Comparison of ENCODE assay signal across 28 cellular contexts in the genomic region with DNA sequence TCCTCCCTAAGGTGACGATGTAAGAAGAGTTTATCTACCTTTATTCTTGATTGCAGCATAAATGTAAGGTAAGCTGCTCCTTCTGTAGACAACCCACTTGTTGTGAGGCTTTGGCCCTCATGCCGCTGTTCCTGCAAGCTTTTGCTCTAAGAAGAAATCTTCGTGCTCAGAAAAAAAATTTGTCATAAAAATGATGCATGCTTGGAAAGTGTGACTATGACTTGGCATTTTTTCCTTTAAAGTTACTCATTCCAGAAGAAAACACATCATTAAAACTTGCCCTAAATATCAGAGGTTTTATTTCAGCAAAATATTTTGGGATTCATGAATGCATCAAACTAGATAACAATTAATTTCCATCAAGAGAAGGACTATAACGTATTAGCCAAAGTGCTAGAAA. TPM values are rescaled to one million over a fixed set of nuclear protein-coding genes. Genes with fewer than 3 reads are reported as not detected.
DNase-seq lines count a peak whose midpoint lies in the region; ATAC-seq, FAIRE-seq and TF ChIP-seq lines count a peak whose summit lies in the region.
"Had no signal": no experiment of that assay in that cellular context is flagged by ENCODE, and none has a peak within 500 bp of the region (broad histone marks: within the 10 kb centered on the region; RNA-seq: fewer than 3 reads in every experiment).

No MANE protein-coding gene starts in this region.

- H3K36me3 ChIP-seq in astrocyte (ENCODE audit: insufficient read depth, low read length) (no peaks in the 10 kb centered on the region), uterus (no peaks in the 10 kb centered on the region), Peyer's patch (no peaks in the 10 kb centered on the region)
- H3K36me3 ChIP-seq: upper lobe of left lung had no signal

- no peak overlapping the region for H3K4me3 Mint-ChIP-seq in astrocyte (ENCODE audit: unreplicated experiment)
- H3K4me3 Mint-ChIP-seq: activated CD8-positive, alpha-beta memory T cell treated with anti-CD3 and anti-CD28 coated beads, Interleukin-2, amount 10 ng/mL, durations not matched to agents 7 days and 5 days; activated naive CD8-positive, alpha-beta T cell treated with anti-CD3 and anti-CD28 coated beads, Interleukin-2, amount 50 U/mL, for 24 hours; brain; CD14-positive monocyte; memory B cell; stimulated activated effector memory CD8-positive, alpha-beta T cell treated with anti-CD3 and anti-CD28 coated beads, Interleukin-12 subunit alpha, Interleukin-12 subunit beta, amount 100 ng/mL, for 72 hours had no signal

- no peaks in the 10 kb centered on the region for H3K9me3 Mint-ChIP-seq in astrocyte (ENCODE audit: unreplicated experiment)
- H3K9me3 Mint-ChIP-seq: activated naive CD8-positive, alpha-beta T cell treated with anti-CD3 and anti-CD28 coated beads, Interleukin-2, amount 50 U/mL, for 24 hours; memory B cell; stimulated activated effector memory CD8-positive, alpha-beta T cell treated with anti-CD3 and anti-CD28 coated beads, Interleukin-12 subunit alpha, Interleukin-12 subunit beta, amount 100 ng/mL, for 72 hours had no signal

- H3K4me3 ChIP-seq in astrocyte (ENCODE audit: insufficient read depth, low read depth, low read length): no peak overlapping the region
- no peak overlapping the region for H3K4me3 ChIP-seq in fibroblast of the aortic adventitia (ENCODE audit: low read depth, low read length)
- no peak overlapping the region for H3K4me3 ChIP-seq in uterus
- H3K4me3 ChIP-seq in Peyer's patch: no peak overlapping the region
- H3K4me3 ChIP-seq: dorsolateral prefrontal cortex, upper lobe of left lung had no signal

- no peak for ATAC-seq in GM21526 (IDR thresholded peaks at IDR 0.05; ENCODE audit: low FRiP score, unreplicated experiment)
- ATAC-seq: activated CD4-positive, CD25-positive, alpha-beta regulatory T cell treated with anti-CD3 and anti-CD28 coated beads, Interleukin-2, amount 50 U/mL, for 24 hours; activated CD8-positive, alpha-beta memory T cell treated with anti-CD3 and anti-CD28 coated beads, Interleukin-2, amount 10 ng/mL, durations not matched to agents 7 days and 5 days; activated naive CD8-positive, alpha-beta T cell treated with anti-CD3 and anti-CD28 coated beads, Interleukin-2, amount 50 U/mL, for 24 hours; left lobe of liver; right cardiac atrium; stimulated activated effector memory CD8-positive, alpha-beta T cell treated with anti-CD3 and anti-CD28 coated beads, Interleukin-12 subunit alpha, Interleukin-12 subunit beta, amount 100 ng/mL, for 72 hours had no signal

- no peak overlapping the region for H3K27ac Mint-ChIP-seq in astrocyte (ENCODE audit: unreplicated experiment)
- H3K27ac Mint-ChIP-seq: activated CD8-positive, alpha-beta memory T cell treated with anti-CD3 and anti-CD28 coated beads, Interleukin-2, amount 10 ng/mL, durations not matched to agents 7 days and 5 days; activated naive CD8-positive, alpha-beta T cell treated with anti-CD3 and anti-CD28 coated beads, Interleukin-2, amount 50 U/mL, for 24 hours; CD14-positive monocyte; memory B cell; stimulated activated effector memory CD8-positive, alpha-beta T cell treated with anti-CD3 and anti-CD28 coated beads, Interleukin-12 subunit alpha, Interleukin-12 subunit beta, amount 100 ng/mL, for 72 hours had no signal

- no peaks in the 10 kb centered on the region for H3K9me3 ChIP-seq in astrocyte (ENCODE audit: insufficient read depth, low read depth, low read length)
- no peaks in the 10 kb centered on the region for H3K9me3 ChIP-seq in uterus
- no peaks in the 10 kb centered on the region for H3K9me3 ChIP-seq in Peyer's patch
- H3K9me3 ChIP-seq: Caco-2, upper lobe of left lung had no signal

- H2AFZ ChIP-seq in astrocyte (ENCODE audit: low read depth, low read length): no peak overlapping the region

- TF ChIP-seq POLR2A in uterus (IDR thresholded peaks at IDR 0.05) (no peak), Peyer's patch (IDR thresholded peaks at IDR 0.05) (no peak)

- H4K20me1 ChIP-seq in astrocyte (ENCODE audit: insufficient read depth, low read length): no peaks in the 10 kb centered on the region

- peak; percentile 30 for DNase-seq in LHCN-M2 (ENCODE audit: low read depth)
- DNase-seq in astrocyte (ENCODE audit: low read depth): no peak
- peak; percentile 64 for DNase-seq in fibroblast of the aortic adventitia (ENCODE audit: low read depth)
- no peak for DNase-seq in uterus
- no peak for DNase-seq in D721Med (ENCODE audit: insufficient read length, low spot score)
- no peak for DNase-seq in Peyer's patch
- DNase-seq: activated CD4-positive, alpha-beta T cell treated with anti-CD3 and anti-CD28 coated beads, Interleukin-2, amount 50 U/mL, for 4 hours; activated CD8-positive, alpha-beta memory T cell treated with anti-CD3 and anti-CD28 coated beads, Interleukin-2, amount 10 ng/mL, durations not matched to agents 7 days and 5 days; activated gamma-delta T cell treated with Interleukin-2 at 50 U/mL for 16 hours; activated naive CD8-positive, alpha-beta T cell treated with anti-CD3 and anti-CD28 coated beads, Interleukin-2, amount 50 U/mL, for 24 hours; activated T-cell treated with anti-CD3 and anti-CD28 coated beads, Interleukin-2, amount 50 U/mL, for 48 hours; Caco-2; dorsolateral prefrontal cortex; glutamatergic neuron; KBM-7; NCI-H1930; NCI-H510A treated with DMSO at 0.1 percent for 48 hours; right cardiac atrium; T-helper 2 cell; upper lobe of left lung had no signal

- H3K27me3 ChIP-seq in astrocyte (ENCODE audit: insufficient read depth, low read length) (no peaks in the 10 kb centered on the region), uterus (no peaks in the 10 kb centered on the region), Peyer's patch (no peaks in the 10 kb centered on the region)
- H3K27me3 ChIP-seq: dorsolateral prefrontal cortex, upper lobe of left lung had no signal

- no peaks in the 10 kb centered on the region for H3K27me3 Mint-ChIP-seq in astrocyte (ENCODE audit: low read depth, unreplicated experiment)

- H3K4me1 ChIP-seq in astrocyte (ENCODE audit: insufficient read depth, low read length) (no peaks in the 10 kb centered on the region), uterus (peaks cover 0 to 5% of the 10 kb centered on the region in 2 donors), Peyer's patch (no peaks in the 10 kb centered on the region)
- H3K4me1 ChIP-seq: Caco-2, upper lobe of left lung had no signal

- no peak for TF ChIP-seq CTCF in astrocyte (IDR thresholded peaks at IDR 0.05; ENCODE audit: insufficient read depth, low read depth, low read length)
- TF ChIP-seq CTCF in fibroblast of the aortic adventitia (IDR thresholded peaks at IDR 0.05; ENCODE audit: insufficient read depth, low read length): no peak
- no peak for TF ChIP-seq CTCF in uterus (IDR thresholded peaks at IDR 0.05)
- no peak for TF ChIP-seq CTCF in D721Med (IDR thresholded peaks at IDR 0.05; ENCODE audit: insufficient read depth, missing control alignments)
- TF ChIP-seq CTCF in Peyer's patch (IDR thresholded peaks at IDR 0.05): no peak

- intact Hi-C loops in uterus (cut with DNase I; ENCODE audit: low total_unique reads): no loop called here

- H3K36me3 Mint-ChIP-seq in astrocyte (ENCODE audit: low read depth, unreplicated experiment): no peaks in the 10 kb centered on the region
- H3K36me3 Mint-ChIP-seq: activated CD8-positive, alpha-beta memory T cell treated with anti-CD3 and anti-CD28 coated beads, Interleukin-2, amount 10 ng/mL, durations not matched to agents 7 days and 5 days; brain; memory B cell; stimulated activated effector memory CD8-positive, alpha-beta T cell treated with anti-CD3 and anti-CD28 coated beads, Interleukin-12 subunit alpha, Interleukin-12 subunit beta, amount 100 ng/mL, for 72 hours had no signal

- no peak overlapping the region for H3K9ac ChIP-seq in astrocyte (ENCODE audit: low read length)

- H3K27ac ChIP-seq in astrocyte (ENCODE audit: low read depth, low read length) (no peak overlapping the region), uterus (peak overlapping the region; percentile 58 to 60), Peyer's patch (no peak overlapping the region)
- H3K27ac ChIP-seq: dorsolateral prefrontal cortex, upper lobe of left lung had no signal

- H3K79me2 ChIP-seq in astrocyte (ENCODE audit: insufficient read depth, low read length): no peaks in the 10 kb centered on the region

- H3K4me2 ChIP-seq in astrocyte (ENCODE audit: low read length): no peak overlapping the region

- H3K4me1 Mint-ChIP-seq in astrocyte (ENCODE audit: low read depth, unreplicated experiment): no peaks in the 10 kb centered on the region
- H3K4me1 Mint-ChIP-seq: activated CD8-positive, alpha-beta memory T cell treated with anti-CD3 and anti-CD28 coated beads, Interleukin-2, amount 10 ng/mL, durations not matched to agents 7 days and 5 days; activated naive CD8-positive, alpha-beta T cell treated with anti-CD3 and anti-CD28 coated beads, Interleukin-2, amount 50 U/mL, for 24 hours; memory B cell; stimulated activated effector memory CD8-positive, alpha-beta T cell treated with anti-CD3 and anti-CD28 coated beads, Interleukin-12 subunit alpha, Interleukin-12 subunit beta, amount 100 ng/mL, for 72 hours had no signal

- peak; percentile 83 for FAIRE-seq in astrocyte (lab: Jason Lieb, UNC)
- FAIRE-seq in D721Med (lab: Jason Lieb, UNC): no peak
- FAIRE-seq: G401.6 had no signal

RNA-seq across cellular contexts. Expression of gene KCTD12, which starts 39.8 kb away (rescaled TPM):
- 97.0 and 137 TPM in 2 replicates for total RNA-seq in LHCN-M2 (2014; rRNA removed)
- polyA plus RNA-seq in LHCN-M2 (2012): 8.0 TPM
- 13.0 and 13.7 TPM in 2 replicates for total RNA-seq in astrocyte
- 62.6 and 176 TPM in 2 replicates for total RNA-seq in fibroblast of the aortic adventitia (ENCODE audit: low replicate concordance)
- 100 to 1,000 TPM in 3 of 4 donors, 10 to 100 TPM in 1; 91.5 to 376 (median 127) TPM for total RNA-seq in uterus
- total RNA-seq in Peyer's patch: 10 to 100 TPM; 11.4 to 47.0 (median 21.3) TPM

Comparison
In these comparisons a context has a peak if more than half of its experiments do, and no peak if none do; other contexts are left out.
1. DNase-seq: peak in LHCN-M2 (single experiment) and fibroblast of the aortic adventitia (single experiment); none in astrocyte (single experiment), uterus (0 of 2), D721Med (single experiment) and Peyer's patch (0 of 3).
2. H3K27ac ChIP-seq: peak in uterus (2 of 2); none in astrocyte (single experiment) and Peyer's patch (0 of 4).